In the genomic region with DNA sequence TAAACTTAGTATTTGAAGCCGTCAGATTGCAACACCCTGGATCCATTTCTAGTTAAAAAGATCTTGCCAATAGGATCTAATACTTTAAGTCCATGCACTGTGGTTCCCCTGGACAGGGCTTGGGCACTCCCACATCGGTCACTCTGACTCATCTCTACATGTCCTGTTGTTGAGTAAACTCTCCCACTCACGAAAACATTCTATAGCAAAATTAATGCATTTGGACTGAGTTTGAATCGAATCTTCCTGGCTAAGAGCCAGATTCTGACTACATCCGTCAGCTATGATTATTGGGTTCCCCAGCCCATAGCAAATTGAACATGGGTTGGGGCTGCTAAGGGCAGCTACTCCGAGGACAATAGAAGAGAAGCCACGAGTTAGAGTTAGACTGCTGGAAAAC, we compare ENCODE assay signal across 16 cellular contexts.
DNase-seq lines count a peak whose midpoint lies in the region; ATAC-seq, FAIRE-seq and TF ChIP-seq lines count a peak whose summit lies in the region.
"Had no signal": no experiment of that assay in that cellular context is flagged by ENCODE, and none has a peak within 500 bp of the region (broad histone marks: within the 10 kb centered on the region; RNA-seq: fewer than 3 reads in every experiment).

No MANE protein-coding gene starts in this region.

- CTCF ChIA-PET in K562 (lab: Yijun Ruan, JAX; ENCODE audit: low intra/inter-chr PET ratio), result no interaction called here

- in situ Hi-C loops in K562 (cut with MboI), result no loop called here

- POLR2A ChIA-PET in K562 (lab: Yijun Ruan, JAX), result no interaction called here

- H3K27me3 ChIP-seq in Karpas-422 (ENCODE audit: low read length), result no peaks in the 10 kb centered on the region
- H3K27me3 ChIP-seq in K562 (ENCODE audit: control insufficient read depth in 2 of 2, insufficient read depth in 2 of 2, low read length in 2 of 2), result no peaks in the 10 kb centered on the region
- no peaks in the 10 kb centered on the region for H3K27me3 ChIP-seq in right lobe of liver
- H3K27me3 ChIP-seq: Peyer's patch, tibial nerve had no signal

- TF ChIP-seq CTCF in K562 (IDR thresholded peaks at IDR 0.05 in 2 of 3, conservative IDR thresholded peaks at IDR 0.05 in 1 of 3; ENCODE audit: insufficient read depth in 2 of 3, low read depth in 1 of 3, low read length in 3 of 3), result no peak
- TF ChIP-seq CTCF in right lobe of liver (IDR thresholded peaks at IDR 0.05), result no peak
- TF ChIP-seq CTCF in kidney (IDR thresholded peaks at IDR 0.05; ENCODE audit: borderline replicate concordance, extremely low read depth, insufficient read depth), result no peak

- FAIRE-seq in K562 (lab: Jason Lieb, UNC) (no peak), kidney (lab: Jason Lieb, UNC) (no peak)
- FAIRE-seq: GM12891 had no signal

- DNase-seq in AG20443 (ENCODE audit: low spot score) (peak; percentile 77), Karpas-422 (peak; percentile 42), K562 (ENCODE audit: extremely low read depth in 1 of 4, low spot score in 3 of 4) (no peak), right lobe of liver (no peak), NCI-H446 treated with DMSO at 0.1 percent for 48 hours (lab: John Stamatoyannopoulos, UW) (no peak), kidney (no peak), head of caudate nucleus (no peak)
- no peak for DNase-seq in stimulated activated naive CD8-positive, alpha-beta T cell treated with anti-CD3 and anti-CD28 coated beads, Interleukin-15, Interleukin-2, amounts not matched to agents 100 U/mL and 50 U/mL, for 24 hours
- DNase-seq: activated B cell treated with CpG ODN at 0.5 μM for 24 hours; activated T-cell treated with anti-CD3 and anti-CD28 coated beads, Interleukin-2, amount 50 U/mL, for 4 hours; caudate nucleus; NCI-H2107; Peyer's patch had no signal

- ATAC-seq in K562, result no peak
- peak; percentile 50 to 75 (median 53) for ATAC-seq in right lobe of liver
- ATAC-seq in stimulated activated naive CD8-positive, alpha-beta T cell treated with anti-CD3 and anti-CD28 coated beads, Interleukin-15, Interleukin-2, amounts not matched to agents 100 U/mL and 50 U/mL, for 24 hours, result no peak
- ATAC-seq: activated T-cell treated with anti-CD3 and anti-CD28 coated beads, Interleukin-2, amount 50 U/mL, for 4 hours had no signal

- H3K4me3 ChIP-seq in Karpas-422 (ENCODE audit: low read length) (no peak overlapping the region), K562 (no peak overlapping the region), right lobe of liver (no peak overlapping the region), kidney (ENCODE audit: low read length in 2 of 2) (no peak overlapping the region)
- H3K4me3 ChIP-seq: lung, Peyer's patch, tibial nerve had no signal

- no peaks in the 10 kb centered on the region for H3K9me2 ChIP-seq in Karpas-422 (replicated peaks; ENCODE audit: insufficient read depth, low read length)

- peaks cover 19% of the 10 kb centered on the region for H3K36me3 ChIP-seq in Karpas-422 (ENCODE audit: insufficient read depth, low read length)
- H3K36me3 ChIP-seq in K562 (ENCODE audit: control insufficient read depth, insufficient read depth, low read length), result no peaks in the 10 kb centered on the region
- peaks cover 0 to 31% (median 9%) of the 10 kb centered on the region in 4 donors for H3K36me3 ChIP-seq in right lobe of liver
- H3K36me3 ChIP-seq in kidney (ENCODE audit: control insufficient read depth in 1 of 2, insufficient read depth in 2 of 2, low read length in 2 of 2), result no peaks in the 10 kb centered on the region
- H3K36me3 ChIP-seq: tibial nerve had no signal

- H2AFZ ChIP-seq in Karpas-422 (ENCODE audit: low read length), result no peak overlapping the region
- H2AFZ ChIP-seq in K562 (ENCODE audit: low read depth, low read length), result no peak overlapping the region

- no peak overlapping the region for H3K9ac ChIP-seq in Karpas-422 (ENCODE audit: low read length)
- H3K9ac ChIP-seq in K562 (ENCODE audit: insufficient read depth in 1 of 2, low read depth in 2 of 2, low read length in 2 of 2), result no peak overlapping the region
- no peak overlapping the region for H3K9ac ChIP-seq in kidney (ENCODE audit: low read length in 2 of 2)

- BruUV-seq in K562 (replicated peaks; lab: Mats Ljungman, UMichigan), result no TSS peak

- H3K4me1 ChIP-seq in Karpas-422 (ENCODE audit: low read length) (no peaks in the 10 kb centered on the region), K562 (replicated peaks in 1 of 2; ENCODE audit: control insufficient read depth in 2 of 2, insufficient read depth in 2 of 2, low read length in 2 of 2) (no peaks in the 10 kb centered on the region), right lobe of liver (no peaks in the 10 kb centered on the region), kidney (ENCODE audit: control insufficient read depth in 1 of 2, insufficient read depth in 1 of 2, low read depth in 1 of 2, low read length in 2 of 2) (no peaks in the 10 kb centered on the region)
- H3K4me1 ChIP-seq: Peyer's patch, tibial nerve had no signal

- TF ChIP-seq POLR2A in K562 (conservative IDR thresholded peaks at IDR 0.05), result no peak
- TF ChIP-seq POLR2A in right lobe of liver (IDR thresholded peaks at IDR 0.05), result no peak

- WGBS in K562 (ENCODE audit: insufficient coverage, low coverage, missing lambda C conversion rate), result 0% methylated on average over 7 of the region's 7 CpGs
- WGBS in right lobe of liver (ENCODE audit: insufficient coverage, low coverage, low lambda C conversion rate, missing lambda C conversion rate), result 39% methylated on average over 7 of the region's 7 CpGs

- H3K27ac ChIP-seq in Karpas-422 (ENCODE audit: low read length), result no peak overlapping the region
- no peak overlapping the region for H3K27ac ChIP-seq in K562 (ENCODE audit: extremely low read depth, low read depth, low read length)
- H3K27ac ChIP-seq in right lobe of liver, result no peak overlapping the region
- no peak overlapping the region for H3K27ac ChIP-seq in kidney (ENCODE audit: low read depth in 2 of 2, low read length in 2 of 2)
- H3K27ac ChIP-seq: Peyer's patch, tibial nerve had no signal

- no peak for TF ChIP-seq EP300 in K562 (IDR thresholded peaks at IDR 0.05; ENCODE audit: low read length)

- H3K79me2 ChIP-seq in Karpas-422 (ENCODE audit: low read length) (no peaks in the 10 kb centered on the region), K562 (ENCODE audit: control insufficient read depth, insufficient read depth, low read length) (no peaks in the 10 kb centered on the region)

- intact Hi-C loops in K562 (cut with micrococcal nuclease), result no loop called here
- intact Hi-C loops in right lobe of liver (cut with DNase I), result no loop called here
- intact Hi-C loops in kidney (cut with DNase I), result no loop called here
- intact Hi-C loops in head of caudate nucleus (cut with DNase I), result no loop called here

- H3K4me2 ChIP-seq in Karpas-422 (ENCODE audit: low read depth, low read length, poor library complexity, severe bottlenecking), result no peak overlapping the region
- H3K4me2 ChIP-seq in K562 (ENCODE audit: insufficient read depth, low read length), result no peak overlapping the region

- H3K9me3 ChIP-seq in Karpas-422 (ENCODE audit: low read length) (no peaks in the 10 kb centered on the region), K562 (replicated peaks; ENCODE audit: control insufficient read depth, insufficient read depth, low read depth, low read length) (no peaks in the 10 kb centered on the region), right lobe of liver (no peaks in the 10 kb centered on the region), kidney (ENCODE audit: control insufficient read depth in 1 of 2, low read length in 2 of 2) (no peaks in the 10 kb centered on the region)
- H3K9me3 ChIP-seq: Peyer's patch, tibial nerve had no signal

- H3K9me1 ChIP-seq in K562 (ENCODE audit: control insufficient read depth, insufficient read depth, low read length), result no peaks in the 10 kb centered on the region

- H4K20me1 ChIP-seq in Karpas-422 (ENCODE audit: insufficient read depth, low read depth, low read length) (no peaks in the 10 kb centered on the region), K562 (replicated peaks; ENCODE audit: control insufficient read depth, insufficient read depth, low read length) (no peaks in the 10 kb centered on the region)

- no peak for TF ChIP-seq RAD21 in K562 (CRISPR knock-in tag; conservative IDR thresholded peaks at IDR 0.05 in 1 of 2, IDR thresholded peaks at IDR 0.05 in 1 of 2)

TF ChIP-seq in K562, 482 proteins besides CTCF, POLR2A, EP300 and RAD21:
- TF ChIP-seq, protein P1, sequence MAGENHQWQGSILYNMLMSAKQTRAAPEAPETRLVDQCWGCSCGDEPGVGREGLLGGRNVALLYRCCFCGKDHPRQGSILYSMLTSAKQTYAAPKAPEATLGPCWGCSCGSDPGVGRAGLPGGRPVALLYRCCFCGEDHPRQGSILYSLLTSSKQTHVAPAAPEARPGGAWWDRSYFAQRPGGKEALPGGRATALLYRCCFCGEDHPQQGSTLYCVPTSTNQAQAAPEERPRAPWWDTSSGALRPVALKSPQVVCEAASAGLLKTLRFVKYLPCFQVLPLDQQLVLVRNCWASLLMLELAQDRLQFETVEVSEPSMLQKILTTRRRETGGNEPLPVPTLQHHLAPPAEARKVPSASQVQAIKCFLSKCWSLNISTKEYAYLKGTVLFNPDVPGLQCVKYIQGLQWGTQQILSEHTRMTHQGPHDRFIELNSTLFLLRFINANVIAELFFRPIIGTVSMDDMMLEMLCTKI (IDR thresholded peaks at IDR 0.05; ENCODE audit: partially characterized antibody), result no peak
- peak; percentile 44; the same call in 1 of the 2 replicates for TF ChIP-seq NFIC (IDR thresholded peaks at IDR 0.05)

Comparison
In these comparisons a context has a peak if more than half of its experiments do, and no peak if none do; other contexts are left out.
1. DNase-seq: peak in AG20443 (single experiment) and Karpas-422 (single experiment); none in K562 (0 of 4), right lobe of liver (0 of 3), stimulated activated naive CD8-positive, alpha-beta T cell treated with anti-CD3 and anti-CD28 coated beads, Interleukin-15, Interleukin-2, amounts not matched to agents 100 U/mL and 50 U/mL, for 24 hours (single experiment), NCI-H446 treated with DMSO at 0.1 percent for 48 hours (single experiment), kidney (single experiment) and head of caudate nucleus (0 of 42).
2. ATAC-seq: peak in right lobe of liver (4 of 4); none in K562 (single experiment) and stimulated activated naive CD8-positive, alpha-beta T cell treated with anti-CD3 and anti-CD28 coated beads, Interleukin-15, Interleukin-2, amounts not matched to agents 100 U/mL and 50 U/mL, for 24 hours (single experiment).